ENCODE assay signal across 6 cellular contexts in genomic region chr17:19150678-19151280, GRCh38. TPM values are rescaled to one million over a fixed set of nuclear protein-coding genes. Genes with fewer than 3 reads are reported as not detected.
"Had no signal": no experiment of that assay in that cellular context is flagged by ENCODE, and none has a peak within 500 bp of the region (broad histone marks: within the 10 kb centered on the region; RNA-seq: fewer than 3 reads in every experiment).

No MANE protein-coding gene starts in this region.

RNA-seq across cellular contexts. Expression of gene GRAPL, which starts 23.4 kb away (rescaled TPM):
- total RNA-seq: LHCN-M2, MCF 10A, NCI-H460, PC-3, SJSA1 had no signal
- polyA plus RNA-seq: SK-N-SH had no signal
